In the genomic region with DNA sequence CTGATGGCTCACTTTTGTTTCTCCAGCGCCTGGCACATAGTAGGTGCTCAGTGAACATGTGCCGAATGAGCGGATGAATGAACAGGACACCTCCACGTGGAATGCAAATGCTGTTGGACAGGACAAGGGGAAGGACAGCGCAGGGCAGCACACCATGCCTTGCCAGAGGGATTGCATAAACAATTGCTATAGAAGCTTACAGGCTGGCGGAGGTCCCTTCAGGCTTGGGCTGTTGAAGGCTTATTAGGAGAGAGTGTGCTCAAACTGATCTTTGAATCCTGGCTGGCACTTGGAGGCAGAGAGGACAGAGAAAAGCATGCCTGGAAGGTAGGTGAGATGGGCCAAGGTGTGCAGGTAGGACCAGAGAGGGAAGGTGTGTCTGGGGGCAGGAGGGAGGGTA, we compare ENCODE assay signal across 32 cellular contexts. TPM values are rescaled to one million over a fixed set of nuclear protein-coding genes. Genes with fewer than 3 reads are reported as not detected.
"Had no signal": no experiment of that assay in that cellular context is flagged by ENCODE, and none has a peak within 500 bp of the region (broad histone marks: within the 10 kb centered on the region; RNA-seq: fewer than 3 reads in every experiment).

No MANE protein-coding gene starts in this region.

- H3K36me3 ChIP-seq: ascending aorta, MG63 had no signal

- H3K4me1 Mint-ChIP-seq: activated CD8-positive, alpha-beta memory T cell treated with anti-CD3 and anti-CD28 coated beads, Interleukin-2, amount 10 ng/mL, durations not matched to agents 7 days and 5 days; activated naive CD8-positive, alpha-beta T cell treated with anti-CD3 and anti-CD28 coated beads, Interleukin-2, amount 50 U/mL, for 24 hours; central memory CD8-positive, alpha-beta T cell; WTC11 had no signal

- H3K27ac ChIP-seq: ascending aorta, body of pancreas, SK-N-MC had no signal

- DNase-seq: activated CD4-positive, alpha-beta T cell treated with anti-CD3 and anti-CD28 coated beads for 48 hours; activated CD4-positive, alpha-beta T cell treated with anti-CD3 and anti-CD28 coated beads, Interleukin-2, amount 50 U/mL, for 4 hours; activated CD4-positive, CD25-positive, alpha-beta regulatory T cell treated with anti-CD3 and anti-CD28 coated beads, Interleukin-2, amount 50 U/mL, for 72 hours; activated CD8-positive, alpha-beta memory T cell treated with anti-CD3 and anti-CD28 coated beads, Interleukin-2, amount 10 ng/mL, durations not matched to agents 7 days and 5 days; activated effector memory CD4-positive, alpha-beta T cell treated with anti-CD3 and anti-CD28 coated beads, Interleukin-2, amount 50 U/mL, for 16 hours; activated naive CD4-positive, alpha-beta T cell treated with Interleukin-2 at 50 U/mL for 16 hours; activated naive CD8-positive, alpha-beta T cell treated with anti-CD3 and anti-CD28 coated beads, Interleukin-2, amount 50 U/mL, for 24 hours; activated T-cell treated with anti-CD3 and anti-CD28 coated beads, Interleukin-2, amount 50 U/mL, for 24 hours; amniotic stem cell; body of pancreas; MG63; MV-4-11; NCI-H1092 treated with DMSO at 0.1 percent for 48 hours; NCI-H1417 treated with DMSO at 0.1 percent for 48 hours; NCI-H1694; NCI-H2029; NCI-H2107; NCI-H345; NCI-H510A; NCI-H526 treated with DMSO at 0.1 percent for 48 hours; NCI-H82; OCI-M1; RPMI8226; T-helper 1 cell had no signal

- H3K4me1 ChIP-seq: ascending aorta, body of pancreas had no signal

- H3K27me3 ChIP-seq: ascending aorta, body of pancreas, MG63 had no signal

- H3K27me3 Mint-ChIP-seq: activated CD8-positive, alpha-beta memory T cell treated with anti-CD3 and anti-CD28 coated beads, Interleukin-2, amount 10 ng/mL, durations not matched to agents 7 days and 5 days; activated naive CD8-positive, alpha-beta T cell treated with anti-CD3 and anti-CD28 coated beads, Interleukin-2, amount 50 U/mL, for 24 hours; activated T-cell treated with anti-CD3 and anti-CD28 coated beads, Interleukin-2, amount 50 U/mL, for 24 hours had no signal

- H3K9me3 ChIP-seq: ascending aorta, body of pancreas, MG63 had no signal

- ATAC-seq: activated CD8-positive, alpha-beta memory T cell treated with anti-CD3 and anti-CD28 coated beads, Interleukin-2, amount 10 ng/mL, durations not matched to agents 7 days and 5 days; activated naive CD4-positive, alpha-beta T cell treated with anti-CD3 and anti-CD28 coated beads, Interleukin-2, amount 50 U/mL, for 72 hours; activated naive CD8-positive, alpha-beta T cell treated with anti-CD3 and anti-CD28 coated beads, Interleukin-2, amount 50 U/mL, for 24 hours; body of pancreas; Panc1; Right ventricle myocardium inferior; WTC11 had no signal

- H3K27ac Mint-ChIP-seq: activated CD8-positive, alpha-beta memory T cell treated with anti-CD3 and anti-CD28 coated beads, Interleukin-2, amount 10 ng/mL, durations not matched to agents 7 days and 5 days; activated naive CD4-positive, alpha-beta T cell treated with anti-CD3 and anti-CD28 coated beads, Interleukin-2, amount 50 U/mL, for 72 hours; activated naive CD8-positive, alpha-beta T cell treated with anti-CD3 and anti-CD28 coated beads, Interleukin-2, amount 50 U/mL, for 24 hours; activated T-cell treated with anti-CD3 and anti-CD28 coated beads, Interleukin-2, amount 50 U/mL, for 24 hours; T-helper 2 cell treated with Interferon-gamma antibody and Interleukin-4, amounts not matched to agents 5 μg/mL and 100 μg/mL, for 36 hours; WTC11 had no signal

- H3K4me3 Mint-ChIP-seq: activated CD8-positive, alpha-beta memory T cell treated with anti-CD3 and anti-CD28 coated beads, Interleukin-2, amount 10 ng/mL, durations not matched to agents 7 days and 5 days; activated naive CD8-positive, alpha-beta T cell treated with anti-CD3 and anti-CD28 coated beads, Interleukin-2, amount 50 U/mL, for 24 hours; activated T-cell treated with anti-CD3 and anti-CD28 coated beads, Interleukin-2, amount 50 U/mL, for 24 hours; central memory CD8-positive, alpha-beta T cell; T-helper 2 cell treated with Interferon-gamma antibody and Interleukin-4, amounts not matched to agents 5 μg/mL and 100 μg/mL, for 36 hours; WTC11 had no signal

- H3K9me3 Mint-ChIP-seq: activated naive CD4-positive, alpha-beta T cell treated with anti-CD3 and anti-CD28 coated beads, Interleukin-2, amount 50 U/mL, for 72 hours; activated naive CD8-positive, alpha-beta T cell treated with anti-CD3 and anti-CD28 coated beads, Interleukin-2, amount 50 U/mL, for 24 hours; activated T-cell treated with anti-CD3 and anti-CD28 coated beads, Interleukin-2, amount 50 U/mL, for 24 hours; central memory CD8-positive, alpha-beta T cell; T-helper 2 cell treated with Interferon-gamma antibody and Interleukin-4, amounts not matched to agents 5 μg/mL and 100 μg/mL, for 36 hours had no signal

- H3K36me3 Mint-ChIP-seq: activated CD8-positive, alpha-beta memory T cell treated with anti-CD3 and anti-CD28 coated beads, Interleukin-2, amount 10 ng/mL, durations not matched to agents 7 days and 5 days; activated naive CD4-positive, alpha-beta T cell treated with anti-CD3 and anti-CD28 coated beads, Interleukin-2, amount 50 U/mL, for 72 hours; WTC11 had no signal

- H3K4me3 ChIP-seq: ascending aorta, body of pancreas, MG63, SK-N-MC had no signal

RNA-seq across cellular contexts. Expression of a gene that starts 35.9 kb away (rescaled TPM):
- total RNA-seq: activated CD8-positive, alpha-beta memory T cell treated with anti-CD3 and anti-CD28 coated beads, Interleukin-2, amount 10 ng/mL, durations not matched to agents 7 days and 5 days; activated naive CD4-positive, alpha-beta T cell treated with anti-CD3 and anti-CD28 coated beads, Interleukin-2, amount 50 U/mL, for 72 hours; ascending aorta; body of pancreas had no signal
